In genomic region chr17:35022536-35023063, GRCh38 we compare ENCODE assay signal across 9 cellular contexts. TPM values are rescaled to one million over a fixed set of nuclear protein-coding genes. Genes with fewer than 3 reads are reported as not detected.
A peak's percentile ranks its signal among the peaks of the same experiment; 100 is the strongest.
DNase-seq lines count a peak whose midpoint lies in the region; ATAC-seq, FAIRE-seq and TF ChIP-seq lines count a peak whose summit lies in the region.
"Had no signal": no experiment of that assay in that cellular context is flagged by ENCODE, and none has a peak within 500 bp of the region (broad histone marks: within the 10 kb centered on the region; RNA-seq: fewer than 3 reads in every experiment).

No MANE protein-coding gene starts in this region.

- H2AFZ ChIP-seq in hepatocyte: no peak overlapping the region

- H3K36me3 ChIP-seq in hepatocyte (replicated peaks; ENCODE audit: insufficient read depth, low read depth) (no peaks in the 10 kb centered on the region), small intestine (ENCODE audit: control insufficient read depth in 2 of 2, insufficient read depth in 2 of 2, low read length in 2 of 2) (peaks cover 2 to 8% of the 10 kb centered on the region in 2 donors)

- H3K9me2 ChIP-seq in hepatocyte (replicated peaks; ENCODE audit: insufficient read depth): no peaks in the 10 kb centered on the region

- H3K9me3 ChIP-seq in hepatocyte (ENCODE audit: low read depth): no peaks in the 10 kb centered on the region
- no peaks in the 10 kb centered on the region for H3K9me3 ChIP-seq in small intestine (ENCODE audit: control insufficient read depth, low read depth)

- ATAC-seq in HG03196 (IDR thresholded peaks at IDR 0.05; ENCODE audit: unreplicated experiment) (peak; percentile 86), GM21367 (IDR thresholded peaks at IDR 0.05; ENCODE audit: unreplicated experiment) (no peak)
- ATAC-seq: HCT116 had no signal

- H3K27ac Mint-ChIP-seq in CD14-positive monocyte: peak overlapping the region; percentile 58 to 96 (median 89)

- no peak for FAIRE-seq in small intestine (lab: Jason Lieb, UNC)

- WGBS in hepatocyte (ENCODE audit: low lambda C conversion rate, missing lambda C conversion rate): 63% methylated on average over 8 of the region's 8 CpGs
- WGBS in small intestine, 3 donors: 43 to 70% (median 53%) methylated on average over 8 of the region's 8 CpGs

- no peaks in the 10 kb centered on the region for H3K27me3 ChIP-seq in hepatocyte
- no peaks in the 10 kb centered on the region for H3K27me3 ChIP-seq in small intestine (ENCODE audit: control insufficient read depth in 2 of 2, insufficient read depth in 2 of 2, low read length in 2 of 2)

- H3K79me2 ChIP-seq in hepatocyte: no peaks in the 10 kb centered on the region

- H3K4me1 Mint-ChIP-seq in CD14-positive monocyte: peaks cover 18% of the 10 kb centered on the region

- no peaks in the 10 kb centered on the region for H4K20me1 ChIP-seq in hepatocyte (ENCODE audit: insufficient read depth, poor library complexity, severe bottlenecking)

- peak overlapping the region; percentile 79 for H3K27ac ChIP-seq in hepatocyte
- peak overlapping the region; percentile 70 to 87 for H3K27ac ChIP-seq in small intestine (ENCODE audit: low read depth in 1 of 2, low read length in 1 of 2)

- H3K4me2 ChIP-seq in hepatocyte: no peak overlapping the region

- H3K4me3 Mint-ChIP-seq in CD14-positive monocyte: peak overlapping the region in 1 of 2 donors; percentile 65

- no peak for TF ChIP-seq CTCF in CD14-positive monocyte (IDR thresholded peaks at IDR 0.05)
- no peak for TF ChIP-seq CTCF in hepatocyte (IDR thresholded peaks at IDR 0.05; ENCODE audit: poor library complexity)

- intact Hi-C loops in CD14-positive monocyte (cut with micrococcal nuclease): loop anchor here (2.0 to 5.0 kb wide), 2 partner anchors 66 to 70 kb away; no protein-coding TSS in a partner anchor

- H3K4me3 ChIP-seq in hepatocyte (no peak overlapping the region), small intestine (ENCODE audit: low read depth in 1 of 2, low read length in 2 of 2) (no peak overlapping the region)

- peaks cover 5% of the 10 kb centered on the region for H3K4me1 ChIP-seq in hepatocyte (ENCODE audit: insufficient read depth)
- H3K4me1 ChIP-seq in small intestine (ENCODE audit: control insufficient read depth in 2 of 2, insufficient read depth in 1 of 2, low read depth in 1 of 2, low read length in 1 of 2): peaks cover 0 to 3% of the 10 kb centered on the region in 2 donors

- no peaks in the 10 kb centered on the region for H3K9me3 Mint-ChIP-seq in CD14-positive monocyte

- peaks cover 0 to 3% (median 0%) of the 10 kb centered on the region in 3 donors for H3K27me3 Mint-ChIP-seq in CD14-positive monocyte (ENCODE audit: low read depth in 3 of 3)

- peaks cover 58 to 77% of the 10 kb centered on the region in 2 donors for H3K36me3 Mint-ChIP-seq in CD14-positive monocyte

- DNase-seq in CD14-positive monocyte (ENCODE audit: low spot score) (peak; percentile 88), T-helper 9 cell (peak; percentile 54), anterior cingulate cortex (lab: John Stamatoyannopoulos, UW) (peak in 56 of 58 donors; percentile 19 to 96 (median 77)), hepatocyte (ENCODE audit: low spot score) (peak; percentile 77), small intestine (peak; percentile 52), NCI-H526 treated with DMSO at 0.1 percent for 48 hours (lab: John Stamatoyannopoulos, UW) (no peak)

RNA-seq across cellular contexts. Expression of gene RFFL, which starts 40.9 kb away (rescaled TPM):
- 10 to 100 TPM; 16.1 to 24.7 TPM for polyA plus RNA-seq in CD14-positive monocyte
- total RNA-seq in hepatocyte: 22.7 and 22.9 TPM in 2 replicates
- 12.9 and 14.0 TPM in 2 replicates for polyA plus RNA-seq in hepatocyte
- polyA plus RNA-seq in small intestine: 10 to 100 TPM in 2 of 3 donors, 1 to 10 TPM in 1; 10.0 to 18.5 (median 15.2) TPM

RNA-seq across cellular contexts. Expression of gene LIG3, which starts 42.3 kb away (rescaled TPM):
- 1 to 10 TPM; 6.0 to 7.5 TPM for polyA plus RNA-seq in CD14-positive monocyte
- total RNA-seq in hepatocyte: 29.4 and 31.6 TPM in 2 replicates
- 15.7 and 18.0 TPM in 2 replicates for polyA plus RNA-seq in hepatocyte
- polyA plus RNA-seq in small intestine: 10 to 100 TPM in 1 of 3 donors, 1 to 10 TPM in 2; 4.9 to 12.5 (median 7.4) TPM
